ENCODE assay signal across 1 cellular context in the genomic region with DNA sequence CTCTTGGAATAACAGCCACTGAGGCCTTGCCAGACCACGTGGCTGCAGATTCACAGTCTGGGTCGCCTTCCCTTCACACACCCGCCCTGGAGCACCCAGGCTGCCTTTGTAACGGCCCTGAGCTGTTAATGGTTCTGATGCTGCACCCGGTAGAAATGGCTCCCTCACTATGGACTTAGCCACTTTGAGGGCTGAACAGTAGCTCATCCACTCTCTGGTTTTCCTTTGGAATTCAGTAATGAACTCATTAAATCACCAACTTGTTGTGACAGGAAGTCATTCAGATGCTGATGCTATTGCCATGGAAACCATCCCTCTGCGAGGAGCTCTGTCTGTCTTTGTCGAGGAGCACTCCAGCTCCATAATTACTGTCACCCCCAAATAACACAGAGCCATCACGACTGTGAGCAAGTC.
TF ChIP-seq lines count a peak whose summit lies in the region.

No MANE protein-coding gene starts in this region.

TF ChIP-seq in H1, 55 proteins besides CTCF, POLR2A, EP300 and RAD21:
- TF ChIP-seq GABPA (IDR thresholded peaks at IDR 0.05; ENCODE audit: borderline replicate concordance, insufficient read depth, low read length) (no peak), ATF3 (IDR thresholded peaks at IDR 0.05; ENCODE audit: insufficient read depth, low read depth, low read length) (no peak), ASH2L (IDR thresholded peaks at IDR 0.05; ENCODE audit: low read length) (peak; percentile 25), MAFK (IDR thresholded peaks at IDR 0.05; ENCODE audit: low read depth, low read length) (no peak), USF2 (IDR thresholded peaks at IDR 0.05; ENCODE audit: low read length) (0 out of 2 replicates have a peak, but pooled peaks have one; percentile 6), CHD1 (IDR thresholded peaks at IDR 0.05; ENCODE audit: low read depth, low read length) (no peak), CHD7 (IDR thresholded peaks at IDR 0.05; ENCODE audit: insufficient replicate concordance, low read length) (no peak), MAX (IDR thresholded peaks at IDR 0.05) (0 out of 2 replicates have a peak, but pooled peaks have one; percentile 52)
